In the genomic region with DNA sequence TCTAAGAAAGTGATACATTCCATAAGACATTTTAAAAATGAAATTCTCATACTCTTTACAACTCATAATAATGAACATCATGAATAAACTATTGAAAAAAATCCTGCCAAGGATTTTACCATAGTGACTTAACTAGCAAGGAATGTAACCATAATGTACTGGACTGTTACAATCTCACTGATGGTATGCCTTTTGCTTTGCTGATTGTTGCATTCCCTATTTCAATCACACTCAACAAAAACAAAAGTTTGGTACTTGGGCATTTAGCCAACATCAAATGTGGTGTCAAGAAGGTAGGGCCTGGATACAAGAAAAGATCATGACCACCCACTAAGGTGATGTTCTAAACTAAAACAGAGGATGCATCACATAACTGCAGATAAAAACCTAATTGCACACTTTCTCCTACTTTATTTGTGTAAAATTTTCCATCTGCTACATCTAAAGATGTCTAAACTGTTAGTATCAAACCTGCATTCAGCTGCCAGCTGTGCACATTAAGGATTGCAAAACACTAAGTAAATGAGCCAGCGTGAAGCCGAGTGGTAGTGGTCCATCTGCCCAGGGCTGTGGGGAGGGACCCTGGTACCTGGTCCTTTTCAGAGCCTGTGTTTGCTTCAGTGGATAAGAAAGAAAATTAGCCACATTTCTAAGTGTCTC, we compare ENCODE assay signal across 1 cellular context.
TF ChIP-seq lines count a peak whose summit lies in the region.

No MANE protein-coding gene starts in this region.

TF ChIP-seq in K562, 482 proteins besides CTCF, POLR2A, EP300 and RAD21 (continued from another document):
- TF ChIP-seq MYNN (IDR thresholded peaks at IDR 0.05) (no peak), MYNN (CRISPR knock-in tag; IDR thresholded peaks at IDR 0.05) (no peak), ATF7 (IDR thresholded peaks at IDR 0.05) (no peak), NR1H2 (CRISPR knock-in tag; IDR thresholded peaks at IDR 0.05) (no peak), TSC22D4 (tag; IDR thresholded peaks at IDR 0.05) (no peak), RFX1 (IDR thresholded peaks at IDR 0.05) (no peak), BCL6 (CRISPR knock-in tag; IDR thresholded peaks at IDR 0.05) (no peak), MCM2 (IDR thresholded peaks at IDR 0.05; ENCODE audit: low read depth) (no peak), ZNF124 (CRISPR knock-in tag; IDR thresholded peaks at IDR 0.05) (no peak), SMARCA5 (IDR thresholded peaks at IDR 0.05) (no peak), CEBPG (CRISPR knock-in tag; IDR thresholded peaks at IDR 0.05) (no peak), CEBPG (tag; conservative IDR thresholded peaks at IDR 0.05 in 1 of 2, IDR thresholded peaks at IDR 0.05 in 1 of 2) (no peak)
- TF ChIP-seq, protein P1, sequence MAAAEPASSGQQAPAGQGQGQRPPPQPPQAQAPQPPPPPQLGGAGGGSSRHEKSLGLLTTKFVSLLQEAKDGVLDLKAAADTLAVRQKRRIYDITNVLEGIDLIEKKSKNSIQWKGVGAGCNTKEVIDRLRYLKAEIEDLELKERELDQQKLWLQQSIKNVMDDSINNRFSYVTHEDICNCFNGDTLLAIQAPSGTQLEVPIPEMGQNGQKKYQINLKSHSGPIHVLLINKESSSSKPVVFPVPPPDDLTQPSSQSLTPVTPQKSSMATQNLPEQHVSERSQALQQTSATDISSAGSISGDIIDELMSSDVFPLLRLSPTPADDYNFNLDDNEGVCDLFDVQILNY (CRISPR knock-in tag; IDR thresholded peaks at IDR 0.05) = no peak
